In genomic region chrX:56812515-56813105, GRCh38 we compare ENCODE assay signal across 8 cellular contexts.
DNase-seq lines count a peak whose midpoint lies in the region; ATAC-seq and TF ChIP-seq lines count a peak whose summit lies in the region.

No MANE protein-coding gene starts in this region.

- H3K27me3 Mint-ChIP-seq in chondrocyte (ENCODE audit: low read depth), result no peaks in the 10 kb centered on the region

- H3K4me3 ChIP-seq in GM12875 (ENCODE audit: low read depth, low read length) (peak overlapping the region; percentile 21), skin epidermis (no peak overlapping the region)

- H3K4me1 Mint-ChIP-seq in chondrocyte (ENCODE audit: low read depth), result peaks cover 15% of the 10 kb centered on the region

- peak; percentile 31 for DNase-seq in LHCN-M2 (ENCODE audit: low read depth)
- no peak for DNase-seq in chondrocyte (ENCODE audit: low spot score)
- no peak for DNase-seq in DMS153 (lab: John Stamatoyannopoulos, UW)
- no peak for DNase-seq in NCI-H1930 (lab: John Stamatoyannopoulos, UW)
- no peak for DNase-seq in KG1 (lab: John Stamatoyannopoulos, UW)

- peak; percentile 96 for ATAC-seq in GM21529 (IDR thresholded peaks at IDR 0.05; ENCODE audit: unreplicated experiment)

- peaks cover 15% of the 10 kb centered on the region for H3K9me3 Mint-ChIP-seq in chondrocyte (ENCODE audit: low read depth)

- peak overlapping the region in 16 of 21 experiments; percentile 1 to 76 (median 51) for H3K27ac ChIP-seq in skin epidermis

- H3K27ac Mint-ChIP-seq in chondrocyte (ENCODE audit: unreplicated experiment), result peak overlapping the region; percentile 13

- peaks cover 2% of the 10 kb centered on the region for H3K36me3 Mint-ChIP-seq in chondrocyte (ENCODE audit: low read depth)

- no peak overlapping the region for H3K4me3 Mint-ChIP-seq in chondrocyte (ENCODE audit: unreplicated experiment)

- TF ChIP-seq CTCF in GM12875 (IDR thresholded peaks at IDR 0.05; ENCODE audit: borderline replicate concordance, insufficient read depth, low read depth, low read length) (no peak), chondrocyte (IDR thresholded peaks at IDR 0.05) (no peak)
